35 cellular contexts compared by ENCODE assay signal in the genomic region with DNA sequence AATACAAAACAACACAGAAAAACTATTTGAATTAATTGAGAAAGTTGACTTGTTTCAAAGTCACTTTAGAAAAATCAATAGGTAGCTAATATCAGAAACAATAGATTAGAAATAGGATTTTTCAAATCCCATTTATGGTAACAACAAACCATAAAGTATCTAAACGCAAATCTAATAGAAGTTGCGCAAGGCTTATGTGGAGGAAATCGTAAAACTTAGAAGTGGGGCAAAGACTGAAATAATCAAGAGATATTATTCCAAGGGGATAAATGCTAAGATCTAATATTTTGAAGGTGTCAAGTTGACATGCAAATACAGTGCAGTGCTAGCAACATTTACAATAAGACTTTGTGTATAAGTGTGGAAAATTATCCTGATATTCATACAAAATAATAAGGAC.
"Had no signal": no experiment of that assay in that cellular context is flagged by ENCODE, and none has a peak within 500 bp of the region (broad histone marks: within the 10 kb centered on the region; RNA-seq: fewer than 3 reads in every experiment).

No MANE protein-coding gene starts in this region.

- DNase-seq: Kasumi-1, MG63, MM.1S, MV-4-11, NCI-H1048, NCI-H1092, NCI-H1092 treated with DMSO at 0.1 percent for 48 hours, NCI-H1105, NCI-H1105 treated with DMSO at 0.1 percent for 48 hours, NCI-H1417, NCI-H1417 treated with DMSO at 0.1 percent for 48 hours, NCI-H1436, NCI-H1436 treated with DMSO at 0.1 percent for 48 hours, NCI-H146, NCI-H1694, NCI-H1694 treated with DMSO at 0.1 percent for 48 hours, NCI-H187 treated with DMSO at 0.1 percent for 48 hours, NCI-H1930, NCI-H2029, NCI-H2029 treated with DMSO at 0.1 percent for 48 hours, NCI-H2081, NCI-H2081 treated with DMSO at 0.1 percent for 48 hours, NCI-H2107, NCI-H2171, NCI-H2227 treated with DMSO at 0.1 percent for 48 hours, NCI-H226, NCI-H345, NCI-H446, NCI-H446 treated with DMSO at 0.1 percent for 48 hours, NCI-H510A, NCI-H510A treated with DMSO at 0.1 percent for 48 hours, NCI-H524, NCI-H524 treated with DMSO at 0.1 percent for 48 hours, NCI-H526, NCI-H526 treated with DMSO at 0.1 percent for 48 hours had no signal

- H3K9me3 ChIP-seq: MG63 had no signal

- H3K36me3 ChIP-seq: MG63 had no signal

- H3K4me3 ChIP-seq: MG63 had no signal

- H3K27me3 ChIP-seq: MG63 had no signal
